14 cellular contexts compared by ENCODE assay signal in the genomic region with DNA sequence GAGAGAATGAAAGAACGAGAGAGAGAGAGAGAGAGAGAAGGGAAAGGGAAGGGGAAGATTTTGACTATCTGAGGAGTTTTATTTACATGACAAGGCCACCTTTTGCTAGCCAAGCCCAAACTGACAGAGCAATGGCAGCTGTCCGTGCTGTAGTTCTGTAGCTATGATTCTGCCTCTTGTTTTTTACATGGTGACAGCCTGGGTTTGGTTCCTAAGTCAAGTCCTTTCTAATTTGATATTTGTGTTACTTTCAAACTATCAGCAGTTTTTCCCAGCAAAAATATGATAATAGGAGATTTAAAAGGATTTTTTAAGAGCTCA.
"Had no signal": no experiment of that assay in that cellular context is flagged by ENCODE, and none has a peak within 500 bp of the region (broad histone marks: within the 10 kb centered on the region; RNA-seq: fewer than 3 reads in every experiment).

No MANE protein-coding gene starts in this region.

- H3K27ac Mint-ChIP-seq: nephron had no signal

- H3K27ac ChIP-seq: colonic mucosa, esophagus squamous epithelium, gastroesophageal sphincter, skin epidermis had no signal

- H3K4me1 ChIP-seq: colonic mucosa, esophagus squamous epithelium, gastroesophageal sphincter had no signal

- H3K36me3 ChIP-seq: colonic mucosa, esophagus squamous epithelium, gastroesophageal sphincter had no signal

- DNase-seq: colonic mucosa; esophagus squamous epithelium; foreskin fibroblast; glutamatergic neuron; left colon; naive B cell; stimulated activated CD4-positive, alpha-beta T cell treated with anti-CD3 and anti-CD28 coated beads, Interleukin-2, amount 100 ng/mL, for 24 hours; stimulated activated CD4-positive, alpha-beta T cell treated with anti-CD3 and anti-CD28 coated beads, Interleukin-4, amount 100 ng/mL, for 4 hours; stimulated activated naive CD4-positive, alpha-beta T cell; trophoblast cell had no signal

- H3K27me3 ChIP-seq: colonic mucosa, gastroesophageal sphincter had no signal

- H3K36me3 Mint-ChIP-seq: naive B cell had no signal

- H3K4me3 ChIP-seq: colonic mucosa, esophagus squamous epithelium, gastroesophageal sphincter, skin epidermis had no signal

- H3K4me1 Mint-ChIP-seq: naive B cell, nephron had no signal

- H3K9me3 ChIP-seq: colonic mucosa, esophagus squamous epithelium, gastroesophageal sphincter had no signal

- ATAC-seq: gastroesophageal sphincter, left colon, sciatic nerve had no signal

- H3K4me3 Mint-ChIP-seq: naive B cell, nephron had no signal
